In genomic region chr2:75454221-75454620, GRCh38 we compare ENCODE assay signal across 16 cellular contexts.
DNase-seq lines count a peak whose midpoint lies in the region; ATAC-seq, FAIRE-seq and TF ChIP-seq lines count a peak whose summit lies in the region.
"Had no signal": no experiment of that assay in that cellular context is flagged by ENCODE, and none has a peak within 500 bp of the region (broad histone marks: within the 10 kb centered on the region; RNA-seq: fewer than 3 reads in every experiment).

No MANE protein-coding gene starts in this region.

- H3K79me2 ChIP-seq in Karpas-422 (ENCODE audit: low read length) (no peaks in the 10 kb centered on the region), GM12878 (ENCODE audit: control insufficient read depth, insufficient read depth, low read length) (no peaks in the 10 kb centered on the region)

- H4K8ac ChIP-seq in neuronal stem cell (ENCODE audit: low read depth, low read length), result no peak overlapping the region

- H4K91ac ChIP-seq in neuronal stem cell (ENCODE audit: low read depth, low read length, poor library complexity), result no peak overlapping the region

- no peak overlapping the region for H3K4ac ChIP-seq in neuronal stem cell (ENCODE audit: low read length)

- H2BK5ac ChIP-seq in neuronal stem cell (ENCODE audit: low read length), result no peak overlapping the region

- TF ChIP-seq CTCF in GM12878 (IDR thresholded peaks at IDR 0.05 in 2 of 3, conservative IDR thresholded peaks at IDR 0.05 in 1 of 3; ENCODE audit: control insufficient read depth in 2 of 3, extremely low read depth in 1 of 3, insufficient read depth in 1 of 3, low read depth in 3 of 3, low read length in 3 of 3), result no peak
- TF ChIP-seq CTCF in right atrium auricular region (IDR thresholded peaks at IDR 0.05), result no peak
- TF ChIP-seq CTCF in GM13977 (IDR thresholded peaks at IDR 0.05; ENCODE audit: extremely low read depth, insufficient read depth, missing control alignments), result no peak

- H3K79me1 ChIP-seq in neuronal stem cell (ENCODE audit: low read depth, low read length), result no peaks in the 10 kb centered on the region

- BruUV-seq in GM12878 (replicated peaks; lab: Mats Ljungman, UMichigan), result no TSS peak

- H3K18ac ChIP-seq in neuronal stem cell (ENCODE audit: low read length), result no peak overlapping the region

- H2BK12ac ChIP-seq in neuronal stem cell (ENCODE audit: low read length), result no peak overlapping the region

- H3K4me1 ChIP-seq in Karpas-422 (ENCODE audit: low read length) (peaks cover 18% of the 10 kb centered on the region), GM12878 (ENCODE audit: control insufficient read depth, insufficient read depth, low read length) (peaks cover 3% of the 10 kb centered on the region), neuronal stem cell (ENCODE audit: control insufficient read depth in 2 of 2, insufficient read depth in 1 of 2, low read depth in 1 of 2, low read length in 2 of 2) (peaks cover 5 to 15% of the 10 kb centered on the region in 2 donors), right atrium auricular region (no peaks in the 10 kb centered on the region)
- H3K4me1 ChIP-seq: BLaER1, Peyer's patch had no signal

- POLR2A ChIA-PET in GM12878 (lab: Charles Lee), result interaction anchor here (0.7 to 1.1 kb wide), 2 partner anchors 21 to 22 kb away, joined by 3 to 4 read pairs; no protein-coding TSS in a partner anchor

- H3K27ac ChIP-seq in Karpas-422 (ENCODE audit: low read length) (no peak overlapping the region), GM12878 (ENCODE audit: control insufficient read depth, insufficient read depth) (no peak overlapping the region), neuronal stem cell (replicated peaks; ENCODE audit: low read length) (no peak overlapping the region), right atrium auricular region (no peak overlapping the region)
- H3K27ac ChIP-seq: BLaER1, HL-60, Peyer's patch had no signal

- H3K4me3 ChIP-seq in Karpas-422 (ENCODE audit: low read length), result no peak overlapping the region
- H3K4me3 ChIP-seq in GM12878, result no peak overlapping the region
- H3K4me3 ChIP-seq in neuronal stem cell (ENCODE audit: low read length in 2 of 2), result no peak overlapping the region
- no peak overlapping the region for H3K4me3 ChIP-seq in right atrium auricular region
- H3K4me3 ChIP-seq: BLaER1, Peyer's patch had no signal

- no peak overlapping the region for H3K23ac ChIP-seq in neuronal stem cell (ENCODE audit: low read depth, low read length, poor library complexity)

- H4K20me1 ChIP-seq in Karpas-422 (ENCODE audit: insufficient read depth, low read depth, low read length), result no peaks in the 10 kb centered on the region
- H4K20me1 ChIP-seq in GM12878 (ENCODE audit: control insufficient read depth, insufficient read depth), result no peaks in the 10 kb centered on the region
- H4K20me1 ChIP-seq: BLaER1 had no signal

- CTCF ChIA-PET in GM12878 (lab: Yijun Ruan, JAX), result interaction anchor here (0.9 to 9.7 kb wide), 4 partner anchors 11 to 389 kb away, joined by 3 to 84 read pairs (median 4); no protein-coding TSS in a partner anchor

- H2AFZ ChIP-seq in Karpas-422 (ENCODE audit: low read length) (no peak overlapping the region), GM12878 (ENCODE audit: control insufficient read depth, low read depth, low read length) (peak overlapping the region; percentile 1; the same call in 1 of the 2 replicates), neuronal stem cell (ENCODE audit: low read length) (peak overlapping the region; percentile 38)

- no peak overlapping the region for H2BK120ac ChIP-seq in neuronal stem cell (ENCODE audit: low read depth, low read length)

- intact Hi-C loops in GM12878 (cut with micrococcal nuclease; ENCODE audit: unreplicated experiment), result no loop called here

- SMC1A ChIA-PET in GM12878 (lab: Charles Lee; ENCODE audit: uncharacterized antibody, unreplicated experiment), result interaction anchor here (0.5 to 3.7 kb wide), 12 partner anchors 9 to 390 kb away, joined by 3 to 20 read pairs (median 4); no protein-coding TSS in a partner anchor

- peak overlapping the region; percentile 22 for H3K4me2 ChIP-seq in Karpas-422 (ENCODE audit: low read depth, low read length, poor library complexity, severe bottlenecking)
- no peak overlapping the region for H3K4me2 ChIP-seq in GM12878 (ENCODE audit: control insufficient read depth, insufficient read depth)
- H3K4me2 ChIP-seq in neuronal stem cell (ENCODE audit: insufficient read depth, low read length, poor library complexity, severe bottlenecking), result no peak overlapping the region
- H3K4me2 ChIP-seq: BLaER1 had no signal

- H3K9ac ChIP-seq in Karpas-422 (ENCODE audit: low read length), result no peak overlapping the region
- H3K9ac ChIP-seq in GM12878 (ENCODE audit: control insufficient read depth, insufficient read depth, low read length), result no peak overlapping the region
- H3K9ac ChIP-seq in neuronal stem cell (ENCODE audit: low read depth, low read length, poor library complexity), result no peak overlapping the region
- H3K9ac ChIP-seq: BLaER1 had no signal

- RAD21 ChIA-PET in GM12878 (lab: Charles Lee; ENCODE audit: unreplicated experiment), result interaction anchor here (1.1 kb wide), 1 partner anchor 15 kb away, joined by 3 read pairs; no protein-coding TSS in a partner anchor

- no peaks in the 10 kb centered on the region for H3K9me2 ChIP-seq in Karpas-422 (replicated peaks; ENCODE audit: insufficient read depth, low read length)

- no peak for TF ChIP-seq RAD21 in GM12878 (IDR thresholded peaks at IDR 0.05; ENCODE audit: insufficient read depth, low read depth, low read length)

- DNase-seq in Karpas-422 (peak; percentile 62), GM12878 (ENCODE audit: low read depth, low spot score) (no peak), neuronal stem cell (ENCODE audit: low spot score) (no peak), right atrium auricular region (ENCODE audit: low spot score) (no peak), GM13977 (ENCODE audit: low spot score) (no peak)
- DNase-seq: CD4-positive, CD25-positive, alpha-beta regulatory T cell; NCI-H1694 treated with DMSO at 0.1 percent for 48 hours; NCI-H2081; NCI-H2227 treated with DMSO at 0.1 percent for 48 hours; OCI-M1; Peyer's patch; SHP77 treated with DMSO at 0.1 percent for 48 hours had no signal

- WGBS in GM12878 (ENCODE audit: insufficient coverage, insufficient replicate concordance, low lambda C conversion rate, missing lambda C conversion rate), result 67% methylated on average over 2 of the region's 2 CpGs
- WGBS in neuronal stem cell (ENCODE audit: extremely low coverage in 2 of 2, insufficient read length in 2 of 2, insufficient replicate concordance in 1 of 2), 2 donors, result no CpG with 5 or more reads among the region's 2 CpGs

- no peak for FAIRE-seq in GM12878 (lab: Jason Lieb, UNC)

- TF ChIP-seq POLR2A in GM12878 (IDR thresholded peaks at IDR 0.05; ENCODE audit: low read depth, low read length), result no peak

- H2BK15ac ChIP-seq in neuronal stem cell (ENCODE audit: low read length), result no peak overlapping the region

- ATAC-seq in GM18868 (IDR thresholded peaks at IDR 0.05; ENCODE audit: unreplicated experiment) (peak; percentile 33), GM12878 (no peak), GM19397 (IDR thresholded peaks at IDR 0.05; ENCODE audit: unreplicated experiment) (no peak)

- H3K36me3 ChIP-seq in Karpas-422 (ENCODE audit: insufficient read depth, low read length), result no peaks in the 10 kb centered on the region
- H3K36me3 ChIP-seq in GM12878 (ENCODE audit: control insufficient read depth in 2 of 2, insufficient read depth in 2 of 2, low read length in 1 of 2), result no peaks in the 10 kb centered on the region
- no peaks in the 10 kb centered on the region for H3K36me3 ChIP-seq in neuronal stem cell (replicated peaks in 1 of 2; ENCODE audit: control insufficient read depth in 2 of 2, insufficient read depth in 2 of 2, low read length in 2 of 2)
- H3K36me3 ChIP-seq in right atrium auricular region, result no peaks in the 10 kb centered on the region
- H3K36me3 ChIP-seq: BLaER1, Peyer's patch had no signal

- H3K14ac ChIP-seq in neuronal stem cell (ENCODE audit: low read length), result no peak overlapping the region

- H3K27me3 ChIP-seq in Karpas-422 (ENCODE audit: low read length) (no peaks in the 10 kb centered on the region), GM12878 (replicated peaks in 1 of 2; ENCODE audit: control insufficient read depth in 2 of 2, insufficient read depth in 2 of 2, low read length in 1 of 2) (no peaks in the 10 kb centered on the region), neuronal stem cell (ENCODE audit: control insufficient read depth in 3 of 3, insufficient read depth in 3 of 3, low read depth in 1 of 3, low read length in 3 of 3) (no peaks in the 10 kb centered on the region), right atrium auricular region (no peaks in the 10 kb centered on the region)
- H3K27me3 ChIP-seq: BLaER1, Peyer's patch had no signal

- H3K9me3 ChIP-seq in Karpas-422 (ENCODE audit: low read length) (no peaks in the 10 kb centered on the region), GM12878 (replicated peaks; ENCODE audit: control insufficient read depth, insufficient read depth, low read length) (no peaks in the 10 kb centered on the region; the same call in 1 of the 3 replicates), neuronal stem cell (replicated peaks in 1 of 2; ENCODE audit: control insufficient read depth in 2 of 2, insufficient read depth in 1 of 2, low read depth in 1 of 2, low read length in 2 of 2) (no peaks in the 10 kb centered on the region), right atrium auricular region (no peaks in the 10 kb centered on the region)
- H3K9me3 ChIP-seq: Peyer's patch had no signal

- no peak for TF ChIP-seq EP300 in GM12878 (IDR thresholded peaks at IDR 0.05; ENCODE audit: borderline replicate concordance in 1 of 2, control insufficient read depth in 1 of 2, low read depth in 2 of 2, low read length in 2 of 2)

- H2AK5ac ChIP-seq in neuronal stem cell (ENCODE audit: low read depth, low read length), result no peak overlapping the region

- in situ Hi-C loops in GM12878 (cut with MboI), result no loop called here
- in situ Hi-C loops in GM13977 (cut with MboI; ENCODE audit: low pct_unique_long_range_greater_than_20kb, low sequenced_read_pairs, unreplicated experiment), result loop anchor here (25.0 kb wide), 1 partner anchor 158 kb away; no protein-coding TSS in a partner anchor

TF ChIP-seq in GM12878, 131 proteins besides CTCF, POLR2A, EP300 and RAD21 (continues in another document):
- TF ChIP-seq TCF3 (IDR thresholded peaks at IDR 0.05; ENCODE audit: borderline replicate concordance, insufficient read depth, low read depth, low read length) (no peak), ATF3 (IDR thresholded peaks at IDR 0.05; ENCODE audit: borderline replicate concordance, extremely low read depth, low read depth, low read length) (no peak), TARDBP (IDR thresholded peaks at IDR 0.05; ENCODE audit: borderline replicate concordance) (no peak), YBX1 (IDR thresholded peaks at IDR 0.05) (no peak), SUPT20H (IDR thresholded peaks at IDR 0.05; ENCODE audit: borderline replicate concordance, control insufficient read depth, low read depth, low read length) (no peak), ZNF274 (IDR thresholded peaks at IDR 0.05; ENCODE audit: insufficient read depth, insufficient read length) (no peak)
